ENCODE assay signal across 11 cellular contexts in genomic region chr22:20031732-20032406, GRCh38.
DNase-seq lines count a peak whose midpoint lies in the region; TF ChIP-seq lines count a peak whose summit lies in the region.
"Had no signal": no experiment of that assay in that cellular context is flagged by ENCODE, and none has a peak within 500 bp of the region (broad histone marks: within the 10 kb centered on the region; RNA-seq: fewer than 3 reads in every experiment).

No MANE protein-coding gene starts in this region.

- H3K4me3 ChIP-seq in epithelial cell of esophagus (ENCODE audit: low read length): no peak overlapping the region
- H3K4me3 ChIP-seq in foreskin fibroblast (ENCODE audit: low read depth in 1 of 2, low read length in 2 of 2): no peak overlapping the region
- H3K4me3 ChIP-seq: suprapubic skin had no signal

- DNase-seq in stimulated activated naive CD4-positive, alpha-beta T cell treated with Interleukin-2 at 50 U/mL for 16 hours (lab: John Stamatoyannopoulos, UW): peak; percentile 52
- DNase-seq in stimulated activated naive CD4-positive, alpha-beta T cell (lab: John Stamatoyannopoulos, UW): no peak
- DNase-seq in T-helper 22 cell (ENCODE audit: low read depth) (peak; percentile 34), epithelial cell of esophagus (ENCODE audit: low read depth) (peak; percentile 46), amygdala (lab: John Stamatoyannopoulos, UW) (no peak), head of caudate nucleus (no peak), foreskin fibroblast (no peak), GM13977 (ENCODE audit: low spot score) (no peak)
- DNase-seq: foreskin melanocyte, left ventricle myocardium superior had no signal

- in situ Hi-C loops in GM13977 (cut with MboI; ENCODE audit: low pct_unique_long_range_greater_than_20kb, low sequenced_read_pairs, unreplicated experiment): no loop called here

- intact Hi-C loops in head of caudate nucleus (cut with DNase I): no loop called here

- TF ChIP-seq CTCF in epithelial cell of esophagus (IDR thresholded peaks at IDR 0.05; ENCODE audit: insufficient read depth, low read depth, low read length, missing control alignments) (no peak), foreskin fibroblast (IDR thresholded peaks at IDR 0.05; ENCODE audit: low read depth, low read length) (no peak), GM13977 (IDR thresholded peaks at IDR 0.05; ENCODE audit: extremely low read depth, insufficient read depth, missing control alignments) (no peak)

Comparison
In these comparisons a context has a peak if more than half of its experiments do, and no peak if none do; other contexts are left out.
1. DNase-seq: peak in stimulated activated naive CD4-positive, alpha-beta T cell treated with Interleukin-2 at 50 U/mL for 16 hours (single experiment), T-helper 22 cell (single experiment) and epithelial cell of esophagus (single experiment); none in stimulated activated naive CD4-positive, alpha-beta T cell (0 of 6), amygdala (0 of 56), head of caudate nucleus (0 of 42), foreskin fibroblast (0 of 2) and GM13977 (single experiment).